1 cellular context compared by ENCODE assay signal in genomic region chr10:81251457-81252115, GRCh38.
A peak's percentile ranks its signal among the peaks of the same experiment; 100 is the strongest.
TF ChIP-seq lines count a peak whose summit lies in the region.

No MANE protein-coding gene starts in this region.

TF ChIP-seq in GM23338, 12 proteins besides CTCF, POLR2A, EP300 and RAD21 (continued from another document):
- no peak for TF ChIP-seq ETS1 (IDR thresholded peaks at IDR 0.05)
- TF ChIP-seq ZNF114 (CRISPR knock-in tag; IDR thresholded peaks at IDR 0.05) = no peak
- no peak for TF ChIP-seq EZH2phosphoT487 (IDR thresholded peaks at IDR 0.05; ENCODE audit: unreplicated experiment)
- TF ChIP-seq NANOG (IDR thresholded peaks at IDR 0.05; ENCODE audit: borderline replicate concordance) = peak; percentile 61
- TF ChIP-seq STAT1 (IDR thresholded peaks at IDR 0.05; ENCODE audit: unreplicated experiment) = no peak
- no peak for TF ChIP-seq ZNF331 (CRISPR knock-in tag; IDR thresholded peaks at IDR 0.05; ENCODE audit: low read depth)
- no peak for TF ChIP-seq POLR2AphosphoS5 (IDR thresholded peaks at IDR 0.05; ENCODE audit: low read depth)
- peak; percentile 88 for TF ChIP-seq CREB1 (CRISPR knock-in tag; IDR thresholded peaks at IDR 0.05; ENCODE audit: low read depth)
- TF ChIP-seq EZH2 (IDR thresholded peaks at IDR 0.05; ENCODE audit: low read depth, unreplicated experiment) = no peak
- TF ChIP-seq JUNB (IDR thresholded peaks at IDR 0.05; ENCODE audit: unreplicated experiment) = no peak
